ENCODE assay signal across 1 cellular context in genomic region chr14:52155656-52156213, GRCh38.
TF ChIP-seq lines count a peak whose summit lies in the region.

No MANE protein-coding gene starts in this region.

TF ChIP-seq in HEK293T, 16 proteins besides CTCF, POLR2A, EP300 and RAD21 (continued from another document):
- TF ChIP-seq FOXM1 (IDR thresholded peaks at IDR 0.05; ENCODE audit: borderline replicate concordance) (no peak), ARNT (IDR thresholded peaks at IDR 0.05) (no peak), FOXK2 (IDR thresholded peaks at IDR 0.05) (no peak), HDGF (IDR thresholded peaks at IDR 0.05; ENCODE audit: borderline replicate concordance) (no peak), ZNF384 (IDR thresholded peaks at IDR 0.05) (no peak), CTBP1 (IDR thresholded peaks at IDR 0.05; ENCODE audit: borderline replicate concordance) (no peak), TARDBP (IDR thresholded peaks at IDR 0.05) (no peak), FOXA1 (IDR thresholded peaks at IDR 0.05) (no peak), LEF1 (IDR thresholded peaks at IDR 0.05; ENCODE audit: borderline replicate concordance) (no peak), SP1 (IDR thresholded peaks at IDR 0.05) (no peak)
